Comparison of ENCODE assay signal across 19 cellular contexts in the genomic region with DNA sequence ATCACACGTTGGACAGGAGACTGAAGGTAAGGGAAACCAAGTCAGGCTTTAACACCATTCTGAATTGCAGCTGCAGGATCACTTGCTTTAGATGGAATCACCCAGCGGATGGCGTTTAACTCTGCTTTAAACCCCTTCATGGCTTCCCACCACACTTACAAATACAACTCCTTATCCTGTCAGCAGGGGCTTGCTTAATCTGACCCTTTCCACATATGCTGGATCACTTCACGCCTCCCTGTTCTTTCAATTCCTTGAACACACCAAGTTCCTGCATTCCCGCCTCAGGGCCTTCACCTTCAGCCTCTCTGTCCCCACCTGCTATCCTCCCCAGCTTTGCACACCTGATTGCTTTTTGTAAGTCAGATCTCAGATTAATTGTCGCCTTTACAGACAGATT.
"Had no signal": no experiment of that assay in that cellular context is flagged by ENCODE, and none has a peak within 500 bp of the region (broad histone marks: within the 10 kb centered on the region; RNA-seq: fewer than 3 reads in every experiment).

No MANE protein-coding gene starts in this region.

- H3K4me1 ChIP-seq: psoas muscle, right lobe of liver, tibial artery, upper lobe of left lung had no signal

- H3K9me3 Mint-ChIP-seq: dendritic cell treated with granulocyte-macrophage colony-stimulating factor and Interleukin-4, amounts not matched to agents 40 ng/mL and 50 ng/mL, for 4 days; nephron progenitor cell; stimulated activated memory B cell treated with anti-CD40 and anti-IgM and Interleukin-4, amounts not matched to agents 10 μg/mL and 1 μg/mL and 100 μg/mL, for 72 hours; stimulated activated naive CD8-positive, alpha-beta T cell treated with anti-CD3 and anti-CD28 coated beads, Interleukin-15, Interleukin-2, amounts not matched to agents 100 ng/mL and 50 ng/mL, for 24 hours had no signal

- H3K36me3 Mint-ChIP-seq: stimulated activated memory B cell treated with anti-CD40 and anti-IgM and Interleukin-4, amounts not matched to agents 10 μg/mL and 1 μg/mL and 100 μg/mL, for 72 hours had no signal

- ATAC-seq: foreskin keratinocyte; left colon; naive thymus-derived CD4-positive, alpha-beta T cell; psoas muscle; right lobe of liver; stimulated activated memory B cell treated with anti-CD40 and anti-IgM and Interleukin-4, amounts not matched to agents 10 μg/mL and 1 μg/mL and 100 μg/mL, for 72 hours had no signal

- H3K27ac ChIP-seq: foreskin keratinocyte, neutrophil, psoas muscle, right lobe of liver, tibial artery, upper lobe of left lung, vagina had no signal

- H3K27ac Mint-ChIP-seq: stimulated activated memory B cell treated with anti-CD40 and anti-IgM and Interleukin-4, amounts not matched to agents 10 μg/mL and 1 μg/mL and 100 μg/mL, for 72 hours; stimulated activated naive CD8-positive, alpha-beta T cell treated with anti-CD3 and anti-CD28 coated beads, Interleukin-15, Interleukin-2, amounts not matched to agents 100 ng/mL and 50 ng/mL, for 24 hours had no signal

- H3K36me3 ChIP-seq: neutrophil, right lobe of liver, tibial artery, upper lobe of left lung, vagina had no signal

- H3K9me3 ChIP-seq: neutrophil, psoas muscle, right lobe of liver, tibial artery, upper lobe of left lung, vagina had no signal

- H3K4me3 Mint-ChIP-seq: dendritic cell treated with granulocyte-macrophage colony-stimulating factor and Interleukin-4, amounts not matched to agents 40 ng/mL and 50 ng/mL, for 4 days; naive thymus-derived CD4-positive, alpha-beta T cell; nephron progenitor cell; stimulated activated memory B cell treated with anti-CD40 and anti-IgM and Interleukin-4, amounts not matched to agents 10 μg/mL and 1 μg/mL and 100 μg/mL, for 72 hours; stimulated activated naive CD8-positive, alpha-beta T cell treated with anti-CD3 and anti-CD28 coated beads, Interleukin-15, Interleukin-2, amounts not matched to agents 100 ng/mL and 50 ng/mL, for 24 hours had no signal

- H3K27me3 Mint-ChIP-seq: naive thymus-derived CD4-positive, alpha-beta T cell had no signal

- DNase-seq: erythroblast; foreskin keratinocyte; hypothalamus; left colon; naive thymus-derived CD4-positive, alpha-beta T cell; nephron progenitor cell; psoas muscle; retina; right lobe of liver; stimulated activated CD4-positive, alpha-beta T cell treated with anti-CD3 and anti-CD28 coated beads, Interleukin-15, amount 100 ng/mL, for 24 hours; stimulated activated CD4-positive, alpha-beta T cell treated with anti-CD3 and anti-CD28 coated beads, Interleukin-1b, Interleukin-23, amount 100 ng/mL, for 48 hours; stimulated activated CD4-positive, alpha-beta T cell treated with anti-CD3 and anti-CD28 coated beads, Interleukin-4, amount 100 ng/mL, for 24 hours; tibial artery; upper lobe of left lung had no signal

- H3K27me3 ChIP-seq: foreskin keratinocyte, neutrophil, right lobe of liver, tibial artery, upper lobe of left lung, vagina had no signal

- H3K4me3 ChIP-seq: psoas muscle, right lobe of liver, tibial artery, upper lobe of left lung, vagina had no signal
